1 cellular context compared by ENCODE assay signal in the genomic region with DNA sequence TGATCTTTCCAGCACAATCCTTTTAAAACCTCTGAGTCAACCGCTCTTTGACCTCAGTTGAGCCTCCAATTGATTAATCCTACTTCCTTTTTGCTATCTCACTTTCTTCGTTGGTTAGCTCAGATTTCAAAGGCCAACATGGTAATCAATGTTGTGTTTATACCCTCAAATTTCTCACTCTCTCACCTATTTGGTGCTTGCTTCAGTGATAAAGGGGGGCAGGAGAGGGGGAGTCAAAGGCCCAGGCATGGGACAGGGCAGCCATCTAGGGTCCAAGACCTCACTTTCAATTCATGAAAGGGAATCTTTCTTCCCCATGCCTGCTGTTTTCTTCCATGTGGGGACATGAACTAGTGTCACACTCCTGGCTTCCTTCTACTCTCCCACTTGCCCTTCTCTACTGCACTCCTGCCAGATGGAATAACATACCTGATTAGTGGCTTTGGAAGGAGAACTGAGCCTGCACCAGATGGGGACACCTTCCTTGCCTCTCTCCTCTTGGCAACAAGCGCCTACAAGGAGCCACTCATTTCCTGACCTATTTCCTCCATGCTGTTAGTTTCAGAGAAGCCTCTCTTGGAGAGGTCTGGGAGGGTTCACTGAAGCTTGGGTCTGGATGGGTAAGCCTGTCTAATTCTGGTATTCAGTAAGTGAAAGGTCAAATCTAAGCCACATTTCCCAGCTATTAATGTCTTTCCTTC.
TF ChIP-seq lines count a peak whose summit lies in the region.

No MANE protein-coding gene starts in this region.

TF ChIP-seq in HepG2, 621 proteins besides CTCF, POLR2A, EP300 and RAD21 (continued from another document and continues in another):
- TF ChIP-seq, protein P1, sequence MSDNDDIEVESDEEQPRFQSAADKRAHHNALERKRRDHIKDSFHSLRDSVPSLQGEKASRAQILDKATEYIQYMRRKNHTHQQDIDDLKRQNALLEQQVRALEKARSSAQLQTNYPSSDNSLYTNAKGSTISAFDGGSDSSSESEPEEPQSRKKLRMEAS (IDR thresholded peaks at IDR 0.05), result peak; percentile 45; the same call in 1 of the 2 replicates
- TF ChIP-seq ZC3H4 (CRISPR knock-in tag; IDR thresholded peaks at IDR 0.05; ENCODE audit: borderline replicate concordance), result no peak
- no peak for TF ChIP-seq SRSF4 (IDR thresholded peaks at IDR 0.05; ENCODE audit: low read depth, low read length, poor library complexity, severe bottlenecking)
- no peak for TF ChIP-seq ZBTB42 (CRISPR knock-in tag; IDR thresholded peaks at IDR 0.05)
- TF ChIP-seq, protein P2, sequence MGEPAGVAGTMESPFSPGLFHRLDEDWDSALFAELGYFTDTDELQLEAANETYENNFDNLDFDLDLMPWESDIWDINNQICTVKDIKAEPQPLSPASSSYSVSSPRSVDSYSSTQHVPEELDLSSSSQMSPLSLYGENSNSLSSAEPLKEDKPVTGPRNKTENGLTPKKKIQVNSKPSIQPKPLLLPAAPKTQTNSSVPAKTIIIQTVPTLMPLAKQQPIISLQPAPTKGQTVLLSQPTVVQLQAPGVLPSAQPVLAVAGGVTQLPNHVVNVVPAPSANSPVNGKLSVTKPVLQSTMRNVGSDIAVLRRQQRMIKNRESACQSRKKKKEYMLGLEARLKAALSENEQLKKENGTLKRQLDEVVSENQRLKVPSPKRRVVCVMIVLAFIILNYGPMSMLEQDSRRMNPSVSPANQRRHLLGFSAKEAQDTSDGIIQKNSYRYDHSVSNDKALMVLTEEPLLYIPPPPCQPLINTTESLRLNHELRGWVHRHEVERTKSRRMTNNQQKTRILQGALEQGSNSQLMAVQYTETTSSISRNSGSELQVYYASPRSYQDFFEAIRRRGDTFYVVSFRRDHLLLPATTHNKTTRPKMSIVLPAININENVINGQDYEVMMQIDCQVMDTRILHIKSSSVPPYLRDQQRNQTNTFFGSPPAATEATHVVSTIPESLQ (CRISPR knock-in tag; conservative IDR thresholded peaks at IDR 0.05), result no peak
- TF ChIP-seq HOXA9 (CRISPR knock-in tag; IDR thresholded peaks at IDR 0.05; ENCODE audit: borderline replicate concordance), result no peak
- TF ChIP-seq HNF4G (IDR thresholded peaks at IDR 0.05; ENCODE audit: borderline replicate concordance, low read depth, low read length), result peak; percentile 51; the same call in 1 of the 2 replicates
- TF ChIP-seq HNF4G (CRISPR knock-in tag; IDR thresholded peaks at IDR 0.05; ENCODE audit: borderline replicate concordance, low read depth), result no peak; the same call in 1 of the 2 replicates
- 0 out of 2 replicates have a peak, but pooled peaks have one; percentile 13 for TF ChIP-seq FOXK1 (CRISPR knock-in tag; IDR thresholded peaks at IDR 0.05; ENCODE audit: borderline replicate concordance, low read depth)
- no peak for TF ChIP-seq NFKBIZ (CRISPR knock-in tag; IDR thresholded peaks at IDR 0.05)
- no peak for TF ChIP-seq NFKB2 (CRISPR knock-in tag; IDR thresholded peaks at IDR 0.05; ENCODE audit: borderline replicate concordance)
- TF ChIP-seq HMGXB4 (CRISPR knock-in tag; IDR thresholded peaks at IDR 0.05; ENCODE audit: borderline replicate concordance in 1 of 2, low read depth in 1 of 2), result 0 out of 4 replicates have a peak, but pooled peaks of 1 of the 2 experiments have one; percentile 17
- TF ChIP-seq, protein P3, sequence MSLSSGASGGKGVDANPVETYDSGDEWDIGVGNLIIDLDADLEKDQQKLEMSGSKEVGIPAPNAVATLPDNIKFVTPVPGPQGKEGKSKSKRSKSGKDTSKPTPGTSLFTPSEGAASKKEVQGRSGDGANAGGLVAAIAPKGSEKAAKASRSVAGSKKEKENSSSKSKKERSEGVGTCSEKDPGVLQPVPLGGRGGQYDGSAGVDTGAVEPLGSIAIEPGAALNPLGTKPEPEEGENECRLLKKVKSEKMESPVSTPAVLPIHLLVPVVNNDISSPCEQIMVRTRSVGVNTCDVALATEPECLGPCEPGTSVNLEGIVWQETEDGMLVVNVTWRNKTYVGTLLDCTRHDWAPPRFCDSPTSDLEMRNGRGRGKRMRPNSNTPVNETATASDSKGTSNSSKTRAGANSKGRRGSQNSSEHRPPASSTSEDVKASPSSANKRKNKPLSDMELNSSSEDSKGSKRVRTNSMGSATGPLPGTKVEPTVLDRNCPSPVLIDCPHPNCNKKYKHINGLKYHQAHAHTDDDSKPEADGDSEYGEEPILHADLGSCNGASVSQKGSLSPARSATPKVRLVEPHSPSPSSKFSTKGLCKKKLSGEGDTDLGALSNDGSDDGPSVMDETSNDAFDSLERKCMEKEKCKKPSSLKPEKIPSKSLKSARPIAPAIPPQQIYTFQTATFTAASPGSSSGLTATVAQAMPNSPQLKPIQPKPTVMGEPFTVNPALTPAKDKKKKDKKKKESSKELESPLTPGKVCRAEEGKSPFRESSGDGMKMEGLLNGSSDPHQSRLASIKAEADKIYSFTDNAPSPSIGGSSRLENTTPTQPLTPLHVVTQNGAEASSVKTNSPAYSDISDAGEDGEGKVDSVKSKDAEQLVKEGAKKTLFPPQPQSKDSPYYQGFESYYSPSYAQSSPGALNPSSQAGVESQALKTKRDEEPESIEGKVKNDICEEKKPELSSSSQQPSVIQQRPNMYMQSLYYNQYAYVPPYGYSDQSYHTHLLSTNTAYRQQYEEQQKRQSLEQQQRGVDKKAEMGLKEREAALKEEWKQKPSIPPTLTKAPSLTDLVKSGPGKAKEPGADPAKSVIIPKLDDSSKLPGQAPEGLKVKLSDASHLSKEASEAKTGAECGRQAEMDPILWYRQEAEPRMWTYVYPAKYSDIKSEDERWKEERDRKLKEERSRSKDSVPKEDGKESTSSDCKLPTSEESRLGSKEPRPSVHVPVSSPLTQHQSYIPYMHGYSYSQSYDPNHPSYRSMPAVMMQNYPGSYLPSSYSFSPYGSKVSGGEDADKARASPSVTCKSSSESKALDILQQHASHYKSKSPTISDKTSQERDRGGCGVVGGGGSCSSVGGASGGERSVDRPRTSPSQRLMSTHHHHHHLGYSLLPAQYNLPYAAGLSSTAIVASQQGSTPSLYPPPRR (CRISPR knock-in tag; IDR thresholded peaks at IDR 0.05; ENCODE audit: borderline replicate concordance), result peak; percentile 84
- TF ChIP-seq TCF7 (IDR thresholded peaks at IDR 0.05; ENCODE audit: low read depth), result peak; percentile 93
- TF ChIP-seq NFE2L1 (CRISPR knock-in tag; IDR thresholded peaks at IDR 0.05; ENCODE audit: borderline replicate concordance), result no peak
- TF ChIP-seq WIZ (CRISPR knock-in tag; IDR thresholded peaks at IDR 0.05), result 0 out of 2 replicates have a peak, but pooled peaks have one; percentile 54
- TF ChIP-seq BHLHE40 (IDR thresholded peaks at IDR 0.05; ENCODE audit: low read length), result no peak
- TF ChIP-seq BATF2 (CRISPR knock-in tag; IDR thresholded peaks at IDR 0.05), result no peak
- TF ChIP-seq ZNF572 (CRISPR knock-in tag; IDR thresholded peaks at IDR 0.05), result 0 out of 2 replicates have a peak, but pooled peaks have one; percentile 48
- peak; percentile 70; the same call in 1 of the 2 replicates for TF ChIP-seq ZNF556 (CRISPR knock-in tag; IDR thresholded peaks at IDR 0.05; ENCODE audit: borderline replicate concordance)
- TF ChIP-seq HHEX (CRISPR knock-in tag; IDR thresholded peaks at IDR 0.05), result peak; percentile 67; the same call in 1 of the 2 replicates
- TF ChIP-seq, protein P4, sequence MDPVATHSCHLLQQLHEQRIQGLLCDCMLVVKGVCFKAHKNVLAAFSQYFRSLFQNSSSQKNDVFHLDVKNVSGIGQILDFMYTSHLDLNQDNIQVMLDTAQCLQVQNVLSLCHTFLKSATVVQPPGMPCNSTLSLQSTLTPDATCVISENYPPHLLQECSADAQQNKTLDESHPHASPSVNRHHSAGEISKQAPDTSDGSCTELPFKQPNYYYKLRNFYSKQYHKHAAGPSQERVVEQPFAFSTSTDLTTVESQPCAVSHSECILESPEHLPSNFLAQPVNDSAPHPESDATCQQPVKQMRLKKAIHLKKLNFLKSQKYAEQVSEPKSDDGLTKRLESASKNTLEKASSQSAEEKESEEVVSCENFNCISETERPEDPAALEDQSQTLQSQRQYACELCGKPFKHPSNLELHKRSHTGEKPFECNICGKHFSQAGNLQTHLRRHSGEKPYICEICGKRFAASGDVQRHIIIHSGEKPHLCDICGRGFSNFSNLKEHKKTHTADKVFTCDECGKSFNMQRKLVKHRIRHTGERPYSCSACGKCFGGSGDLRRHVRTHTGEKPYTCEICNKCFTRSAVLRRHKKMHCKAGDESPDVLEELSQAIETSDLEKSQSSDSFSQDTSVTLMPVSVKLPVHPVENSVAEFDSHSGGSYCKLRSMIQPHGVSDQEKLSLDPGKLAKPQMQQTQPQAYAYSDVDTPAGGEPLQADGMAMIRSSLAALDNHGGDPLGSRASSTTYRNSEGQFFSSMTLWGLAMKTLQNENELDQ (CRISPR knock-in tag; IDR thresholded peaks at IDR 0.05; ENCODE audit: borderline replicate concordance), result no peak
- no peak for TF ChIP-seq ZNF761 (CRISPR knock-in tag; conservative IDR thresholded peaks at IDR 0.05)
- no peak for TF ChIP-seq MLLT10 (CRISPR knock-in tag; IDR thresholded peaks at IDR 0.05)
- peak; percentile 63; the same call in 1 of the 2 replicates for TF ChIP-seq HOMEZ (CRISPR knock-in tag; IDR thresholded peaks at IDR 0.05; ENCODE audit: low read depth)
- TF ChIP-seq DR1 (CRISPR knock-in tag; IDR thresholded peaks at IDR 0.05), result no peak
- TF ChIP-seq ATAD3A (CRISPR knock-in tag; IDR thresholded peaks at IDR 0.05), result no peak
- TF ChIP-seq, protein P5, sequence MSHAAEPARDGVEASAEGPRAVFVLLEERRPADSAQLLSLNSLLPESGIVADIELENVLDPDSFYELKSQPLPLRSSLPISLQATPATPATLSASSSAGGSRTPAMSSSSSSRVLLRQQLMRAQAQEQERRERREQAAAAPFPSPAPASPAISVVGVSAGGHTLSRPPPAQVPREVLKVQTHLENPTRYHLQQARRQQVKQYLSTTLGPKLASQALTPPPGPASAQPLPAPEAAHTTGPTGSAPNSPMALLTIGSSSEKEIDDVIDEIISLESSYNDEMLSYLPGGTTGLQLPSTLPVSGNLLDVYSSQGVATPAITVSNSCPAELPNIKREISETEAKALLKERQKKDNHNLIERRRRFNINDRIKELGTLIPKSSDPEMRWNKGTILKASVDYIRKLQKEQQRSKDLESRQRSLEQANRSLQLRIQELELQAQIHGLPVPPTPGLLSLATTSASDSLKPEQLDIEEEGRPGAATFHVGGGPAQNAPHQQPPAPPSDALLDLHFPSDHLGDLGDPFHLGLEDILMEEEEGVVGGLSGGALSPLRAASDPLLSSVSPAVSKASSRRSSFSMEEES (CRISPR knock-in tag; IDR thresholded peaks at IDR 0.05), result 0 out of 2 replicates have a peak, but pooled peaks have one; percentile 37
- no peak for TF ChIP-seq ZNF333 (CRISPR knock-in tag; IDR thresholded peaks at IDR 0.05; ENCODE audit: borderline replicate concordance)
- no peak for TF ChIP-seq ZNF792 (CRISPR knock-in tag; IDR thresholded peaks at IDR 0.05)
- peak; percentile 96 for TF ChIP-seq PITX1 (CRISPR knock-in tag; IDR thresholded peaks at IDR 0.05)
- TF ChIP-seq HOXA3 (CRISPR knock-in tag; IDR thresholded peaks at IDR 0.05), result peak; percentile 54; the same call in 1 of the 2 replicates
- TF ChIP-seq DNMT1 (CRISPR knock-in tag; IDR thresholded peaks at IDR 0.05), result 0 out of 2 replicates have a peak, but pooled peaks have one; percentile 38
- peak; percentile 73; the same call in 1 of the 2 replicates for TF ChIP-seq MIXL1 (CRISPR knock-in tag; IDR thresholded peaks at IDR 0.05)
- TF ChIP-seq ZNF335 (CRISPR knock-in tag; IDR thresholded peaks at IDR 0.05), result peak; percentile 76; the same call in 1 of the 2 replicates
- no peak for TF ChIP-seq ZFAT (CRISPR knock-in tag; conservative IDR thresholded peaks at IDR 0.05)
- no peak for TF ChIP-seq ZNF598 (CRISPR knock-in tag; IDR thresholded peaks at IDR 0.05; ENCODE audit: borderline replicate concordance)
